18 cellular contexts compared by ENCODE assay signal in genomic region chr11:116240661-116241060, GRCh38.
DNase-seq lines count a peak whose midpoint lies in the region; ATAC-seq and TF ChIP-seq lines count a peak whose summit lies in the region.
"Had no signal": no experiment of that assay in that cellular context is flagged by ENCODE, and none has a peak within 500 bp of the region (broad histone marks: within the 10 kb centered on the region; RNA-seq: fewer than 3 reads in every experiment).

No MANE protein-coding gene starts in this region.

- no peak overlapping the region for H3K4me3 ChIP-seq in PC-9
- H3K4me3 ChIP-seq: A549 had no signal

- H2AFZ ChIP-seq in PC-9: no peak overlapping the region

- POLR2A ChIA-PET in PC-9 (lab: Charles Lee; ENCODE audit: unreplicated experiment): no interaction called here

- CTCF ChIA-PET in PC-9 (lab: Charles Lee): no interaction called here

- H3K36me3 ChIP-seq in PC-9 (ENCODE audit: low read depth): no peaks in the 10 kb centered on the region

- intact Hi-C loops in left cardiac atrium (cut with DNase I) (no loop called here), cardiac septum (cut with DNase I) (no loop called here), PC-9 (cut with micrococcal nuclease; ENCODE audit: unreplicated experiment) (no loop called here)

- no peaks in the 10 kb centered on the region for H3K4me1 ChIP-seq in PC-9 (replicated peaks; ENCODE audit: insufficient read depth)
- H3K4me1 ChIP-seq: A549, Caco-2 had no signal

- no TSS peak for BruUV-seq in PC-9 (replicated peaks; lab: Mats Ljungman, UMichigan)

- H4K20me1 ChIP-seq in PC-9 (ENCODE audit: insufficient read depth): no peaks in the 10 kb centered on the region

- no peaks in the 10 kb centered on the region for H3F3A ChIP-seq in PC-9 (ENCODE audit: insufficient read depth, low read depth)

- no peak for TF ChIP-seq CTCF in PC-9 (conservative IDR thresholded peaks at IDR 0.05)

- peaks cover 41% of the 10 kb centered on the region for H3K27me3 ChIP-seq in PC-9 (ENCODE audit: insufficient read depth, low read depth)

- H3K4me2 ChIP-seq in PC-9: no peak overlapping the region
- H3K4me2 ChIP-seq: A549 had no signal

- DNase-seq in left cardiac atrium (no peak), cardiac septum (ENCODE audit: low spot score) (no peak), NCI-H226 (peak; percentile 90), fibroblast of the conjunctiva (ENCODE audit: low read depth) (peak; percentile 14), stromal cell of bone marrow (ENCODE audit: low read depth) (peak; percentile 12), PC-9 (no peak), NCI-H1417 (lab: John Stamatoyannopoulos, UW) (no peak), NCI-H1930 (lab: John Stamatoyannopoulos, UW) (no peak)
- DNase-seq: AML-193, Caco-2, KBM-7, NCI-H1417 treated with DMSO at 0.1 percent for 48 hours, NCI-H2081 treated with DMSO at 0.1 percent for 48 hours, NCI-H345, NCI-H526 treated with DMSO at 0.1 percent for 48 hours, SHP77 treated with DMSO at 0.1 percent for 48 hours had no signal

- H3K27ac ChIP-seq in PC-9: no peak overlapping the region
- H3K27ac ChIP-seq: A549, HL-60 had no signal

- H3K79me2 ChIP-seq in PC-9 (ENCODE audit: low read depth): no peaks in the 10 kb centered on the region

- no peaks in the 10 kb centered on the region for H3K9me3 ChIP-seq in PC-9 (ENCODE audit: insufficient read depth, low read depth)
- H3K9me3 ChIP-seq: A549, Caco-2 had no signal

- H3K9me2 ChIP-seq in PC-9 (ENCODE audit: insufficient read depth): no peaks in the 10 kb centered on the region

- peak; percentile 55 to 78 for ATAC-seq in left cardiac atrium
- ATAC-seq: A549 had no signal

Comparison
In these comparisons a context has a peak if more than half of its experiments do, and no peak if none do; other contexts are left out.
1. DNase-seq: peak in NCI-H226 (single experiment), fibroblast of the conjunctiva (single experiment) and stromal cell of bone marrow (single experiment); none in left cardiac atrium (single experiment), cardiac septum (single experiment), PC-9 (0 of 2), NCI-H1417 (0 of 3) and NCI-H1930 (0 of 2).